ENCODE assay signal across 25 cellular contexts in genomic region chr14:90545431-90545830, GRCh38.
DNase-seq lines count a peak whose midpoint lies in the region; ATAC-seq and TF ChIP-seq lines count a peak whose summit lies in the region.
"Had no signal": no experiment of that assay in that cellular context is flagged by ENCODE, and none has a peak within 500 bp of the region (broad histone marks: within the 10 kb centered on the region; RNA-seq: fewer than 3 reads in every experiment).

No MANE protein-coding gene starts in this region.

- H3K4me1 ChIP-seq in gastroesophageal sphincter (peaks cover 0 to 67% (median 13%) of the 10 kb centered on the region in 3 donors), parathyroid adenoma (peaks cover 22% of the 10 kb centered on the region), thoracic aorta (ENCODE audit: control insufficient read depth in 1 of 2, low read depth in 2 of 2) (peaks cover 12 to 26% of the 10 kb centered on the region in 2 donors)
- H3K4me1 ChIP-seq: Peyer's patch had no signal

- POLR2A ChIA-PET in activated CD4-positive, alpha-beta T cell treated with anti-CD3 and anti-CD28 coated beads, Interleukin-2, amount 10 ng/mL, durations not matched to agents 7 days and 5 days (lab: Charles Lee): no interaction called here

- H3K27ac Mint-ChIP-seq in brain: peak overlapping the region; percentile 86 to 99 (median 92)
- H3K27ac Mint-ChIP-seq in activated CD4-positive, alpha-beta T cell treated with anti-CD3 and anti-CD28 coated beads, Interleukin-2, amount 10 ng/mL, durations not matched to agents 7 days and 5 days: no peak overlapping the region
- H3K27ac Mint-ChIP-seq: activated CD8-positive, alpha-beta T cell treated with anti-CD3 and anti-CD28 coated beads, Interleukin-2, amount 10 ng/mL, durations not matched to agents 7 days and 5 days; activated naive CD4-positive, alpha-beta T cell treated with anti-CD3 and anti-CD28 coated beads, Interleukin-2, amount 50 U/mL, for 72 hours had no signal

- no peak overlapping the region for H3K4me2 ChIP-seq in parathyroid adenoma (ENCODE audit: low read length)

- no peak overlapping the region for H3K9ac ChIP-seq in parathyroid adenoma

- no peak overlapping the region for H3K4me3 Mint-ChIP-seq in brain
- no peak overlapping the region for H3K4me3 Mint-ChIP-seq in activated CD4-positive, alpha-beta T cell treated with anti-CD3 and anti-CD28 coated beads, Interleukin-2, amount 10 ng/mL, durations not matched to agents 7 days and 5 days
- H3K4me3 Mint-ChIP-seq: activated CD8-positive, alpha-beta T cell treated with anti-CD3 and anti-CD28 coated beads, Interleukin-2, amount 10 ng/mL, durations not matched to agents 7 days and 5 days had no signal

- TF ChIP-seq POLR2A in gastroesophageal sphincter (IDR thresholded peaks at IDR 0.05): no peak

- TF ChIP-seq CTCF in brain (conservative IDR thresholded peaks at IDR 0.05) (no peak), gastroesophageal sphincter (IDR thresholded peaks at IDR 0.05) (no peak), parathyroid adenoma (IDR thresholded peaks at IDR 0.05) (no peak), thoracic aorta (IDR thresholded peaks at IDR 0.05) (no peak)

- peaks cover 19% of the 10 kb centered on the region for H3K36me3 Mint-ChIP-seq in brain
- no peaks in the 10 kb centered on the region for H3K36me3 Mint-ChIP-seq in activated CD4-positive, alpha-beta T cell treated with anti-CD3 and anti-CD28 coated beads, Interleukin-2, amount 10 ng/mL, durations not matched to agents 7 days and 5 days (ENCODE audit: low read depth)
- H3K36me3 Mint-ChIP-seq: activated naive CD4-positive, alpha-beta T cell treated with anti-CD3 and anti-CD28 coated beads, Interleukin-2, amount 50 U/mL, for 72 hours had no signal

- H3K27me3 Mint-ChIP-seq in brain: peaks cover 2% of the 10 kb centered on the region
- H3K27me3 Mint-ChIP-seq in activated CD4-positive, alpha-beta T cell treated with anti-CD3 and anti-CD28 coated beads, Interleukin-2, amount 10 ng/mL, durations not matched to agents 7 days and 5 days: no peaks in the 10 kb centered on the region

- H3K4me3 ChIP-seq in gastroesophageal sphincter (no peak overlapping the region), parathyroid adenoma (ENCODE audit: low read depth, low read length) (no peak overlapping the region), thoracic aorta (no peak overlapping the region)
- H3K4me3 ChIP-seq: K562, MG63, Peyer's patch, vagina had no signal

- H3K27me3 ChIP-seq in gastroesophageal sphincter (no peaks in the 10 kb centered on the region), parathyroid adenoma (ENCODE audit: control insufficient read depth, insufficient read depth, low read length) (no peaks in the 10 kb centered on the region), thoracic aorta (replicated peaks; ENCODE audit: insufficient read depth) (no peaks in the 10 kb centered on the region)
- H3K27me3 ChIP-seq: MG63, Peyer's patch, vagina had no signal

- CTCF ChIA-PET in activated CD4-positive, alpha-beta T cell treated with anti-CD3 and anti-CD28 coated beads, Interleukin-2, amount 10 ng/mL, durations not matched to agents 7 days and 5 days (lab: Charles Lee): interaction anchor here (1.4 kb wide), 1 partner anchor 59 kb away, joined by 5 read pairs; no protein-coding TSS in a partner anchor

- peak overlapping the region; percentile 73 for H2AFZ ChIP-seq in parathyroid adenoma

- H3K79me2 ChIP-seq in parathyroid adenoma: no peaks in the 10 kb centered on the region

- DNase-seq in thoracic aorta (ENCODE audit: low spot score) (no peak), COLO668 (lab: John Stamatoyannopoulos, UW; ENCODE audit: unreplicated experiment) (no peak)
- no peak for DNase-seq in activated CD4-positive, alpha-beta T cell treated with anti-CD3 and anti-CD28 coated beads for 4 hours
- no peak for DNase-seq in activated CD4-positive, alpha-beta T cell treated with anti-CD3 and anti-CD28 coated beads, Interleukin-2, amount 10 ng/mL, durations not matched to agents 7 days and 5 days
- no peak for DNase-seq in NK-92 treated with Interleukin-12 subunit alpha and Interleukin-12 subunit beta, amount 100 ng/mL, for 24 hours (lab: John Stamatoyannopoulos, UW)
- DNase-seq: activated CD8-positive, alpha-beta T cell treated with anti-CD3 and anti-CD28 coated beads, Interleukin-2, amount 10 ng/mL, durations not matched to agents 7 days and 5 days; Calu3; cerebellar nuclear complex; DND-41; effector CD4-positive, alpha-beta T cell; HCEC 1CT; mesenchymal stem cell; NCI-H1105 treated with DMSO at 0.1 percent for 48 hours; NCI-H2029; SW 1271 had no signal

- H3K4me1 Mint-ChIP-seq in brain: peaks cover 49% of the 10 kb centered on the region
- no peaks in the 10 kb centered on the region for H3K4me1 Mint-ChIP-seq in activated CD4-positive, alpha-beta T cell treated with anti-CD3 and anti-CD28 coated beads, Interleukin-2, amount 10 ng/mL, durations not matched to agents 7 days and 5 days

- no peak for TF ChIP-seq EP300 in gastroesophageal sphincter (IDR thresholded peaks at IDR 0.05)

- WGBS in gastroesophageal sphincter (ENCODE audit: low coverage in 1 of 2), 2 donors: 67% methylated on average over 1 of the region's 5 CpGs; no CpG with 5 or more reads in 1 of the 2 donors

- H3K36me3 ChIP-seq in gastroesophageal sphincter (peaks cover 0 to 13% of the 10 kb centered on the region in 2 donors), parathyroid adenoma (ENCODE audit: control insufficient read depth, insufficient read depth, low read length) (no peaks in the 10 kb centered on the region), thoracic aorta (no peaks in the 10 kb centered on the region)
- H3K36me3 ChIP-seq: MG63, Peyer's patch, vagina had no signal

- peak overlapping the region; percentile 71 to 84 (median 80) for H3K27ac ChIP-seq in gastroesophageal sphincter
- peak overlapping the region; percentile 91 for H3K27ac ChIP-seq in parathyroid adenoma
- peak overlapping the region; percentile 68 to 76 for H3K27ac ChIP-seq in thoracic aorta
- H3K27ac ChIP-seq: C4-2B, epithelial cell of prostate, vagina had no signal

- H3K9me3 ChIP-seq in gastroesophageal sphincter (no peaks in the 10 kb centered on the region), parathyroid adenoma (ENCODE audit: control insufficient read depth, low read length) (no peaks in the 10 kb centered on the region), thoracic aorta (no peaks in the 10 kb centered on the region)
- H3K9me3 ChIP-seq: MG63, Peyer's patch, vagina had no signal

- ATAC-seq in gastroesophageal sphincter: no peak
- ATAC-seq in thoracic aorta (ENCODE audit: insufficient number of reproducible peaks, low FRiP score, low read depth): no peak
- ATAC-seq: activated CD8-positive, alpha-beta T cell treated with anti-CD3 and anti-CD28 coated beads, Interleukin-2, amount 10 ng/mL, durations not matched to agents 7 days and 5 days; activated naive CD4-positive, alpha-beta T cell treated with anti-CD3 and anti-CD28 coated beads, Interleukin-2, amount 50 U/mL, for 72 hours; K562 had no signal

- peaks cover 0 to 7% (median 2%) of the 10 kb centered on the region in 5 experiments for H3K9me3 Mint-ChIP-seq in brain
- no peaks in the 10 kb centered on the region for H3K9me3 Mint-ChIP-seq in activated CD4-positive, alpha-beta T cell treated with anti-CD3 and anti-CD28 coated beads, Interleukin-2, amount 10 ng/mL, durations not matched to agents 7 days and 5 days
- H3K9me3 Mint-ChIP-seq: activated naive CD4-positive, alpha-beta T cell treated with anti-CD3 and anti-CD28 coated beads, Interleukin-2, amount 50 U/mL, for 72 hours had no signal
